Comparison of ENCODE assay signal across 10 cellular contexts in genomic region chr10:21100871-21101514, GRCh38.
DNase-seq lines count a peak whose midpoint lies in the region; ATAC-seq and TF ChIP-seq lines count a peak whose summit lies in the region.
"Had no signal": no experiment of that assay in that cellular context is flagged by ENCODE, and none has a peak within 500 bp of the region (broad histone marks: within the 10 kb centered on the region; RNA-seq: fewer than 3 reads in every experiment).

No MANE protein-coding gene starts in this region.

- H3K27me3 ChIP-seq in brain microvascular endothelial cell (replicated peaks): no peaks in the 10 kb centered on the region
- H3K27me3 ChIP-seq: testis had no signal

- TF ChIP-seq CTCF in brain microvascular endothelial cell (IDR thresholded peaks at IDR 0.05; ENCODE audit: low read depth, low read length, missing control alignments): no peak

- H3K4me3 ChIP-seq in brain microvascular endothelial cell (ENCODE audit: low read depth, low read length): no peak overlapping the region
- H3K4me3 ChIP-seq: testis had no signal

- H3K36me3 ChIP-seq in brain microvascular endothelial cell (replicated peaks): no peaks in the 10 kb centered on the region

- peak; percentile 1 for DNase-seq in activated T-cell treated with anti-CD3 and anti-CD28 coated beads for 48 hours (ENCODE audit: low read depth)
- DNase-seq in activated T-cell treated with anti-CD3 and anti-CD28 coated beads, Interleukin-2, amount 50 U/mL, for 1 hour: no peak
- peak; percentile 84 for DNase-seq in brain microvascular endothelial cell
- peak; percentile 65 for DNase-seq in kidney tubule cell (ENCODE audit: low spot score)
- DNase-seq in NCI-H446 treated with DMSO at 0.1 percent for 48 hours (lab: John Stamatoyannopoulos, UW): no peak
- DNase-seq in iPS-NIHi11 (ENCODE audit: low spot score): no peak
- DNase-seq: natural killer cell had no signal

- no peak for ATAC-seq in HG03460 (IDR thresholded peaks at IDR 0.05; ENCODE audit: unreplicated experiment)
- ATAC-seq: natural killer cell had no signal

- peak overlapping the region; percentile 86 for H3K27ac ChIP-seq in brain microvascular endothelial cell
- peak overlapping the region; percentile 59 for H3K27ac ChIP-seq in temporal lobe (ENCODE audit: low read depth, low read length)

- in situ Hi-C loops in brain microvascular endothelial cell (cut with HindIII; ENCODE audit: low pct_ligation_motif_present, low sequenced_read_pairs): no loop called here

Comparison
In these comparisons a context has a peak if more than half of its experiments do, and no peak if none do; other contexts are left out.
1. DNase-seq: peak in activated T-cell treated with anti-CD3 and anti-CD28 coated beads for 48 hours (single experiment), brain microvascular endothelial cell (single experiment) and kidney tubule cell (single experiment); none in activated T-cell treated with anti-CD3 and anti-CD28 coated beads, Interleukin-2, amount 50 U/mL, for 1 hour (single experiment), NCI-H446 treated with DMSO at 0.1 percent for 48 hours (single experiment) and iPS-NIHi11 (single experiment).